ENCODE assay signal across 12 cellular contexts in the genomic region with DNA sequence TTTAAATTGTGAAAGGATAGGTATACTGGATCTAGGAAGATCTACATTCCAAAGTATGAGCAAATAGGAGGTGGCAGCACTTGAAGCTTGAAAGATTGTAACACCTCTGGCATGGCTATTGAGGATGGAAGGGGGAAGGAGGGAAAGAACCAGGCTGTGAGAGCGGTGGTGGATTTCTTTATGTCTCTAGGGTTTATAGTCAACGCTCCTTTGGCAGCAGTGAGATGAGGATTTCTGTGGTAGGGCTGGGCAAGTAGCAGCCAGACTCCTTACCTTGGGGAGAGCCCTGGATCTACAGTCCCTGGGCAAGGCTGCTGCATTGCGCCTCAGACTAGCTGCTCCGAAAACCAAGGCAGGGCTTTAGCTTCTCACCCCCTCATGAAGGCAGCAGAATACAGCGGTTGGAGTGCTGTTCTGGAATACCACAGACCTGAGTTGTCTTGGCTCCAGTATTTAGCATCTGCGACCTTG. TPM values are rescaled to one million over a fixed set of nuclear protein-coding genes. Genes with fewer than 3 reads are reported as not detected.
DNase-seq lines count a peak whose midpoint lies in the region; ATAC-seq and TF ChIP-seq lines count a peak whose summit lies in the region.
"Had no signal": no experiment of that assay in that cellular context is flagged by ENCODE, and none has a peak within 500 bp of the region (broad histone marks: within the 10 kb centered on the region; RNA-seq: fewer than 3 reads in every experiment).

No MANE protein-coding gene starts in this region.

- DNase-seq in AG20443 (ENCODE audit: low spot score) (peak; percentile 7), PC-3 (peak; percentile 12), fibroblast of the conjunctiva (ENCODE audit: low read depth) (peak; percentile 5), GDM1 (lab: John Stamatoyannopoulos, UW) (no peak)
- DNase-seq in naive thymus-derived CD8-positive, alpha-beta T cell = no peak
- no peak for DNase-seq in activated effector memory CD4-positive, alpha-beta T cell treated with Interleukin-2 at 50 U/mL for 16 hours
- no peak for DNase-seq in stimulated activated naive CD4-positive, alpha-beta T cell treated with Interleukin-2 at 50 U/mL for 16 hours (lab: John Stamatoyannopoulos, UW)
- DNase-seq in stimulated activated CD4-positive, alpha-beta T cell treated with anti-CD3 and anti-CD28 coated beads, Interleukin-2, amount 100 ng/mL, for 24 hours = no peak
- DNase-seq: activated T-cell treated with anti-CD3 and anti-CD28 coated beads for 4 hours, BE2C, NCI-H774, T-helper 9 cell had no signal

- H3F3A ChIP-seq in PC-3 (ENCODE audit: low read length, unreplicated experiment) = no peaks in the 10 kb centered on the region

- CTCF ChIA-PET in PC-3 (lab: Charles Lee) = no interaction called here

- no peak overlapping the region for H3K4me2 ChIP-seq in PC-3 (ENCODE audit: low read length)

- H4K20me1 ChIP-seq in PC-3 (ENCODE audit: low read length) = no peaks in the 10 kb centered on the region

- POLR2A ChIA-PET in PC-3 (lab: Charles Lee; ENCODE audit: unreplicated experiment) = no interaction called here
- POLR2A ChIA-PET in naive thymus-derived CD8-positive, alpha-beta T cell (lab: Charles Lee) = no interaction called here

- no peaks in the 10 kb centered on the region for H3K9me2 ChIP-seq in PC-3 (replicated peaks; ENCODE audit: low read length)

- H3K27ac ChIP-seq in PC-3 (ENCODE audit: low read length) = no peak overlapping the region

- peaks cover 20 to 61% (median 50%) of the 10 kb centered on the region in 4 donors for H3K4me1 Mint-ChIP-seq in naive thymus-derived CD8-positive, alpha-beta T cell

- peak overlapping the region in 6 of 10 donors; percentile 9 to 73 (median 41) for H3K27ac Mint-ChIP-seq in naive thymus-derived CD8-positive, alpha-beta T cell

- no peak overlapping the region for H3K4me3 ChIP-seq in PC-3 (ENCODE audit: low read length)

- no peak overlapping the region for H3K4me3 Mint-ChIP-seq in naive thymus-derived CD8-positive, alpha-beta T cell

- H3K27me3 Mint-ChIP-seq in naive thymus-derived CD8-positive, alpha-beta T cell = no peaks in the 10 kb centered on the region

- H3K9ac ChIP-seq in PC-3 (ENCODE audit: low read length) = no peak overlapping the region

- no peak for ATAC-seq in PC-3
- no peak for ATAC-seq in naive thymus-derived CD8-positive, alpha-beta T cell

- H3K27me3 ChIP-seq in PC-3 (ENCODE audit: low read length) = no peaks in the 10 kb centered on the region
- H3K27me3 ChIP-seq: BE2C had no signal

- no peaks in the 10 kb centered on the region for H3K9me3 ChIP-seq in PC-3 (ENCODE audit: low read length)
- H3K9me3 ChIP-seq: BE2C had no signal

- intact Hi-C loops in PC-3 (cut with micrococcal nuclease) = no loop called here

- no peak for TF ChIP-seq CTCF in PC-3 (conservative IDR thresholded peaks at IDR 0.05; ENCODE audit: low read depth, low read length)

- no peaks in the 10 kb centered on the region for H3K4me1 ChIP-seq in PC-3 (ENCODE audit: insufficient read depth, low read length)
- H3K4me1 ChIP-seq: BE2C had no signal

- peaks cover 0 to 4% (median under 1%) of the 10 kb centered on the region in 9 donors for H3K9me3 Mint-ChIP-seq in naive thymus-derived CD8-positive, alpha-beta T cell

- H3K36me3 ChIP-seq in PC-3 (ENCODE audit: low read depth, low read length) = no peaks in the 10 kb centered on the region
- H3K36me3 ChIP-seq: BE2C had no signal

- peaks cover 0 to 20% (median 16%) of the 10 kb centered on the region in 3 donors for H3K36me3 Mint-ChIP-seq in naive thymus-derived CD8-positive, alpha-beta T cell

- no TSS peak for BruUV-seq in PC-3 (replicated peaks; lab: Mats Ljungman, UMichigan)

- peaks cover 68% of the 10 kb centered on the region for H3K79me2 ChIP-seq in PC-3 (ENCODE audit: low read length)

- no peak overlapping the region for H2AFZ ChIP-seq in PC-3 (ENCODE audit: low read length)

RNA-seq across cellular contexts. Expression of a gene that starts 53.2 kb away (rescaled TPM):
- 16.5 and 21.3 TPM in 2 replicates for total RNA-seq in PC-3 (2014; rRNA removed)
- total RNA-seq in naive thymus-derived CD8-positive, alpha-beta T cell = 10 to 100 TPM; 42.7 to 43.9 TPM
- polyA plus RNA-seq in naive thymus-derived CD8-positive, alpha-beta T cell = 10 to 100 TPM; 14.6 to 22.4 (median 14.7) TPM

Comparison
In these comparisons a context has a peak if more than half of its experiments do, and no peak if none do; other contexts are left out.
1. DNase-seq: peak in AG20443 (single experiment), PC-3 (single experiment) and fibroblast of the conjunctiva (single experiment); none in naive thymus-derived CD8-positive, alpha-beta T cell (0 of 10), GDM1 (single experiment), activated effector memory CD4-positive, alpha-beta T cell treated with Interleukin-2 at 50 U/mL for 16 hours (single experiment), stimulated activated naive CD4-positive, alpha-beta T cell treated with Interleukin-2 at 50 U/mL for 16 hours (single experiment) and stimulated activated CD4-positive, alpha-beta T cell treated with anti-CD3 and anti-CD28 coated beads, Interleukin-2, amount 100 ng/mL, for 24 hours (0 of 2).